In genomic region chr16:4117250-4117578, GRCh38 we compare ENCODE assay signal across 10 cellular contexts. TPM values are rescaled to one million over a fixed set of nuclear protein-coding genes. Genes with fewer than 3 reads are reported as not detected.
A peak's percentile ranks its signal among the peaks of the same experiment; 100 is the strongest.
DNase-seq lines count a peak whose midpoint lies in the region; ATAC-seq and TF ChIP-seq lines count a peak whose summit lies in the region.
"Had no signal": no experiment of that assay in that cellular context is flagged by ENCODE, and none has a peak within 500 bp of the region (broad histone marks: within the 10 kb centered on the region; RNA-seq: fewer than 3 reads in every experiment).

No MANE protein-coding gene starts in this region.

- H3K27ac ChIP-seq in body of pancreas (peak overlapping the region in 3 of 4 donors; percentile 75 to 79 (median 77)), mucosa of rectum (ENCODE audit: low read depth in 2 of 2, low read length in 2 of 2) (peak overlapping the region in 1 of 2 donors; percentile 58), upper lobe of right lung (peak overlapping the region; percentile 80)

- intact Hi-C loops in body of pancreas (cut with DNase I) = loop anchor here (10.0 kb wide), 1 partner anchor 132 kb away; no protein-coding TSS in a partner anchor
- intact Hi-C loops in upper lobe of right lung (cut with DNase I) = loop anchor here (10.0 kb wide), 1 partner anchor 62 kb away; no protein-coding TSS in a partner anchor

- H3K9me3 ChIP-seq in body of pancreas (no peaks in the 10 kb centered on the region), mucosa of rectum (ENCODE audit: control insufficient read depth in 2 of 2, low read length in 2 of 2) (no peaks in the 10 kb centered on the region), upper lobe of right lung (no peaks in the 10 kb centered on the region)

- peaks cover 33% of the 10 kb centered on the region for H3K4me1 Mint-ChIP-seq in activated naive CD4-positive, alpha-beta T cell treated with anti-CD3 and anti-CD28 coated beads, Interleukin-2, amount 50 U/mL, for 24 hours

- no peak for TF ChIP-seq POLR2A in body of pancreas (IDR thresholded peaks at IDR 0.05)

- TF ChIP-seq CTCF in body of pancreas (IDR thresholded peaks at IDR 0.05) (no peak), upper lobe of right lung (IDR thresholded peaks at IDR 0.05) (no peak)

- H3K4me1 ChIP-seq in body of pancreas (peaks cover 39% of the 10 kb centered on the region), mucosa of rectum (ENCODE audit: control insufficient read depth in 2 of 2, insufficient read depth in 2 of 2, low read length in 2 of 2) (peaks cover 20 to 31% of the 10 kb centered on the region in 2 donors), upper lobe of right lung (peaks cover 26% of the 10 kb centered on the region)

- H3K36me3 Mint-ChIP-seq in activated naive CD4-positive, alpha-beta T cell treated with anti-CD3 and anti-CD28 coated beads, Interleukin-2, amount 50 U/mL, for 24 hours = no peaks in the 10 kb centered on the region

- H3K4me3 Mint-ChIP-seq in activated naive CD4-positive, alpha-beta T cell treated with anti-CD3 and anti-CD28 coated beads, Interleukin-2, amount 50 U/mL, for 24 hours = peak overlapping the region; percentile 84

- H3K4me3 ChIP-seq in body of pancreas (no peak overlapping the region), mucosa of rectum (ENCODE audit: low read length in 2 of 2) (peak overlapping the region in 1 of 2 donors; percentile 74), upper lobe of right lung (peak overlapping the region; percentile 59)

- peak overlapping the region; percentile 89 for H3K27ac Mint-ChIP-seq in activated naive CD4-positive, alpha-beta T cell treated with anti-CD3 and anti-CD28 coated beads, Interleukin-2, amount 50 U/mL, for 24 hours

- no peaks in the 10 kb centered on the region for H3K27me3 Mint-ChIP-seq in activated naive CD4-positive, alpha-beta T cell treated with anti-CD3 and anti-CD28 coated beads, Interleukin-2, amount 50 U/mL, for 24 hours

- no peaks in the 10 kb centered on the region for H3K9me3 Mint-ChIP-seq in activated naive CD4-positive, alpha-beta T cell treated with anti-CD3 and anti-CD28 coated beads, Interleukin-2, amount 50 U/mL, for 24 hours

- peak overlapping the region; percentile 74 to 81 for H3K9ac ChIP-seq in mucosa of rectum (ENCODE audit: low read depth in 1 of 2, low read length in 2 of 2)

- DNase-seq in activated naive CD4-positive, alpha-beta T cell (lab: John Stamatoyannopoulos, UW) = no peak
- DNase-seq in body of pancreas (no peak), upper lobe of right lung (no peak), Kasumi-1 (lab: John Stamatoyannopoulos, UW) (no peak), EL (no peak), NCI-H1417 treated with DMSO at 0.1 percent for 48 hours (lab: John Stamatoyannopoulos, UW) (no peak)
- DNase-seq: DMS53; stimulated activated CD4-positive, alpha-beta T cell treated with anti-CD3 and anti-CD28 coated beads, Interleukin-15, amount 100 ng/mL, for 24 hours had no signal

- no peaks in the 10 kb centered on the region for H3K27me3 ChIP-seq in body of pancreas
- no peaks in the 10 kb centered on the region for H3K27me3 ChIP-seq in mucosa of rectum (ENCODE audit: control insufficient read depth in 2 of 2, insufficient read depth in 2 of 2, low read length in 2 of 2)
- no peaks in the 10 kb centered on the region for H3K27me3 ChIP-seq in upper lobe of right lung

- ATAC-seq in body of pancreas (no peak), upper lobe of right lung (no peak)

- H3K36me3 ChIP-seq in body of pancreas (replicated peaks in 1 of 2; ENCODE audit: insufficient read depth in 1 of 2, low read depth in 2 of 2) (no peaks in the 10 kb centered on the region), mucosa of rectum (ENCODE audit: control insufficient read depth in 2 of 2, insufficient read depth in 2 of 2, low read length in 2 of 2) (no peaks in the 10 kb centered on the region), upper lobe of right lung (no peaks in the 10 kb centered on the region)

- WGBS in body of pancreas, 2 donors = 91 to 95% methylated on average over 12 of the region's 12 CpGs

RNA-seq across cellular contexts. Expression of gene ADCY9, which starts 1.0 kb away (rescaled TPM):
- total RNA-seq in body of pancreas (10 to 100 TPM; 22.4 to 29.1 TPM), upper lobe of right lung (49.6 TPM)
